ENCODE assay signal across 24 cellular contexts in the genomic region with DNA sequence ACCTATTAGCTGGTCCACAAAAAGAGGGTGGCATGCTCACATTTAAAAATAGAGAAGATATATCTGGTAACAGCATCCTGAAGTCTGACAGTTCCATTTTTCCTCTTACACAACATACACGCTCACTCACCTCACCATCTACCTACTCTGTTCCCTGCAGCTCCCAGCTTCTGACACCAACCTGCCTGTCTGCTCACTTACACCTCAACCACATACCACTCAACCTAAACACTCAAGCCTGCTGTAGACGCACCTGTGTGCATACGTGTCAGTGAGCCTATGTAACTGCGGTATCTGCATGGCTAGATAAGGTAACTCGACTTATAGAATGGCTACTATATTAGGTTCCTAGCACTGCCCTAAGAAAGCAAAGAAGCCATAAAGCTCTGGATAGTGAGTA.
"Had no signal": no experiment of that assay in that cellular context is flagged by ENCODE, and none has a peak within 500 bp of the region (broad histone marks: within the 10 kb centered on the region; RNA-seq: fewer than 3 reads in every experiment).

No MANE protein-coding gene starts in this region.

- FAIRE-seq: endometrium, frontal cortex, keratinocyte, urothelium cell line had no signal

- H2AFZ ChIP-seq: parathyroid adenoma had no signal

- H3K4me3 ChIP-seq: lung, mucosa of descending colon, right atrium auricular region, sigmoid colon, skin epidermis, thoracic aorta, tibial nerve, upper lobe of left lung had no signal

- H3K9me3 ChIP-seq: mucosa of descending colon, neutrophil, right atrium auricular region, sigmoid colon, thoracic aorta, tibial nerve, upper lobe of left lung had no signal

- H3K27me3 ChIP-seq: right atrium auricular region, sigmoid colon, tibial nerve, upper lobe of left lung had no signal

- DNase-seq: cerebellar nuclear complex; cortex of kidney; effector memory CD8-positive, alpha-beta T cell; mesenchymal stem cell; mucosa of descending colon; naive B cell; sigmoid colon; stimulated activated CD4-positive, alpha-beta T cell treated with anti-CD3 and anti-CD28 coated beads, Interleukin-1b, Interleukin-23, amount 100 ng/mL, for 48 hours; stimulated activated CD4-positive, alpha-beta T cell treated with anti-CD3 and anti-CD28 coated beads, Interleukin-4, amount 100 ng/mL, for 1 hour; stimulated activated CD8-positive, alpha-beta memory T cell treated with anti-CD3 and anti-CD28 coated beads, Interleukin-4, amount 100 ng/mL, for 48 hours; stimulated activated naive CD4-positive, alpha-beta T cell treated with Interleukin-2 at 50 U/mL for 16 hours; upper lobe of left lung had no signal

- H3K79me2 ChIP-seq: parathyroid adenoma had no signal

- H3K27ac ChIP-seq: neutrophil, parathyroid adenoma, right atrium auricular region, sigmoid colon, thoracic aorta, tibial nerve, upper lobe of left lung had no signal

- H3K4me1 ChIP-seq: parathyroid adenoma, right atrium auricular region, tibial nerve, upper lobe of left lung had no signal

- ATAC-seq: effector memory CD8-positive, alpha-beta T cell; mucosa of descending colon; natural killer cell treated with Interleukin-12 subunit alpha and Interleukin-12 subunit beta and Interleukin-15 and Interleukin-18, amount 100 ng/mL, for 72 hours had no signal

- H3K36me3 ChIP-seq: neutrophil, right atrium auricular region, sigmoid colon, thoracic aorta, tibial nerve, upper lobe of left lung had no signal

- H3K9ac ChIP-seq: parathyroid adenoma had no signal
